8 cellular contexts compared by ENCODE assay signal in the genomic region with DNA sequence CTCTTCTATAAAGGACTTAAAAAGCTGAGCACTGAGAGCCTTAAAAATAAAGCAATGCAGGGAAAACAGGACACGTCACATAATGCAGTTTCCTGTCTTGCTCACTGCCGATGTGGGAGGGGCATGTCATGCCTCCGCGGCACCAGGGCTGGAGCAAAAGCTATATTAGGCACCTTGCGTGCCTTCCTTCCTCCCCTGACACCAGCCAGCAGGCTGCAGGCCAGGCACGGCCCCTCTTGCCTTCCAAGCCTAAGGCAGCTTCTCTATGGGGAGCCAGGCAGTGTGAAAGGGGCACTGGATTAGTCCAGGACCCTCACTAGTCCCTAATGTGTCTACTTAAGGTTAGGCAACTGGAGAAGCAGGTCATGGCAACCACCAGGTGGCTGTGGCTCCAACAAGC. TPM values are rescaled to one million over a fixed set of nuclear protein-coding genes. Genes with fewer than 3 reads are reported as not detected.
DNase-seq lines count a peak whose midpoint lies in the region; ATAC-seq and TF ChIP-seq lines count a peak whose summit lies in the region.

No MANE protein-coding gene starts in this region.

- TF ChIP-seq CTCF in testis (IDR thresholded peaks at IDR 0.05), result no peak

- no peaks in the 10 kb centered on the region for H3K9me3 ChIP-seq in testis

- H3K4me3 Mint-ChIP-seq in activated naive CD4-positive, alpha-beta T cell treated with anti-CD3 and anti-CD28 coated beads, Interleukin-2, amount 50 U/mL, for 24 hours, result no peak overlapping the region
- H3K4me3 Mint-ChIP-seq in memory B cell, result peak overlapping the region; percentile 55

- no peaks in the 10 kb centered on the region for H3K9me3 Mint-ChIP-seq in activated naive CD4-positive, alpha-beta T cell treated with anti-CD3 and anti-CD28 coated beads, Interleukin-2, amount 50 U/mL, for 24 hours
- H3K9me3 Mint-ChIP-seq in memory B cell, result no peaks in the 10 kb centered on the region

- DNase-seq in AG20443 (ENCODE audit: low spot score) (peak; percentile 49), NOMO-1 (lab: John Stamatoyannopoulos, UW; ENCODE audit: unreplicated experiment in 2 of 2) (peak; percentile 90 to 91), memory B cell (ENCODE audit: low spot score in 2 of 2) (peak in 1 of 2 donors; percentile 34), testis (no peak), RKO (ENCODE audit: low spot score) (no peak), foreskin melanocyte (no peak)

- no peaks in the 10 kb centered on the region for H3K27me3 ChIP-seq in testis

- H3K4me1 Mint-ChIP-seq in activated naive CD4-positive, alpha-beta T cell treated with anti-CD3 and anti-CD28 coated beads, Interleukin-2, amount 50 U/mL, for 24 hours, result peaks cover 20% of the 10 kb centered on the region
- peaks cover 24% of the 10 kb centered on the region for H3K4me1 Mint-ChIP-seq in memory B cell

- H3K27ac ChIP-seq in testis, result peak overlapping the region; percentile 24 to 78

- H3K4me1 ChIP-seq in testis, result peaks cover 49% of the 10 kb centered on the region

- no peak overlapping the region for H3K4me3 ChIP-seq in testis

- H3K27me3 Mint-ChIP-seq in activated naive CD4-positive, alpha-beta T cell treated with anti-CD3 and anti-CD28 coated beads, Interleukin-2, amount 50 U/mL, for 24 hours, result no peaks in the 10 kb centered on the region
- no peaks in the 10 kb centered on the region for H3K27me3 Mint-ChIP-seq in memory B cell

- TF ChIP-seq POLR2A in testis (IDR thresholded peaks at IDR 0.05), result no peak

- no peaks in the 10 kb centered on the region for H3K36me3 Mint-ChIP-seq in activated naive CD4-positive, alpha-beta T cell treated with anti-CD3 and anti-CD28 coated beads, Interleukin-2, amount 50 U/mL, for 24 hours
- H3K36me3 Mint-ChIP-seq in memory B cell, result no peaks in the 10 kb centered on the region

- intact Hi-C loops in testis (cut with DNase I; ENCODE audit: low total_unique reads), result loop anchor here (10.0 kb wide), 1 partner anchor 139 kb away; no protein-coding TSS in a partner anchor

- H3K27ac Mint-ChIP-seq in activated naive CD4-positive, alpha-beta T cell treated with anti-CD3 and anti-CD28 coated beads, Interleukin-2, amount 50 U/mL, for 24 hours, result peak overlapping the region; percentile 68
- peak overlapping the region; percentile 47 for H3K27ac Mint-ChIP-seq in memory B cell

- WGBS in testis, 2 donors, result 64 to 97% methylated on average over 6 of the region's 6 CpGs

- ATAC-seq in GM21360 (IDR thresholded peaks at IDR 0.05; ENCODE audit: unreplicated experiment) (peak; percentile 55), memory B cell (ENCODE audit: low read depth) (peak; percentile 56)

- H3K36me3 ChIP-seq in testis (ENCODE audit: low read depth, missing control alignments), result no peaks in the 10 kb centered on the region

RNA-seq across cellular contexts. Expression of a gene that starts 26.3 kb away (rescaled TPM):
- 10 to 100 TPM; 25.6 to 28.9 TPM for total RNA-seq in testis
- 38.3 TPM for polyA plus RNA-seq in testis (ENCODE audit: insufficient read depth, low read depth, low replicate concordance)

RNA-seq across cellular contexts. Expression of a gene that starts 30.3 kb away (rescaled TPM):
- 10 to 100 TPM; 80.6 to 87.6 TPM for total RNA-seq in testis
- polyA plus RNA-seq in testis (ENCODE audit: insufficient read depth, low read depth, low replicate concordance), result 99.8 TPM

Comparison
In these comparisons a context has a peak if more than half of its experiments do, and no peak if none do; other contexts are left out.
1. DNase-seq: peak in AG20443 (single experiment) and NOMO-1 (2 of 2); none in testis (single experiment), RKO (single experiment) and foreskin melanocyte (single experiment).